Comparison of ENCODE assay signal across 21 cellular contexts in genomic region chr6:32613475-32613874, GRCh38. TPM values are rescaled to one million over a fixed set of nuclear protein-coding genes. Genes with fewer than 3 reads are reported as not detected.
DNase-seq lines count a peak whose midpoint lies in the region; ATAC-seq and TF ChIP-seq lines count a peak whose summit lies in the region.
"Had no signal": no experiment of that assay in that cellular context is flagged by ENCODE, and none has a peak within 500 bp of the region (broad histone marks: within the 10 kb centered on the region; RNA-seq: fewer than 3 reads in every experiment).

No MANE protein-coding gene starts in this region.

- DNase-seq in heart right ventricle (peak in 1 of 2 donors; percentile 27), Right ventricle myocardium superior (no peak), AML-193 (lab: John Stamatoyannopoulos, UW) (no peak), DMS153 (lab: John Stamatoyannopoulos, UW) (no peak), NCI-H128 (lab: John Stamatoyannopoulos, UW; ENCODE audit: unreplicated experiment) (no peak)
- DNase-seq: 8988T; BE2C; C1 segment of cervical spinal cord; Caco-2; CD4-positive, alpha-beta T cell; DMS79 treated with DMSO at 0.1 percent for 48 hours; GF-D8; H9; KBM-7 had no signal

- no peak for TF ChIP-seq CTCF in heart right ventricle (IDR thresholded peaks at IDR 0.05)
- no peak for TF ChIP-seq CTCF in parathyroid adenoma (IDR thresholded peaks at IDR 0.05)

- 23 to 51% methylated on average over 6 of the region's 6 CpGs for WGBS in heart right ventricle, 2 donors

- no peaks in the 10 kb centered on the region for H3K27me3 Mint-ChIP-seq in dendritic cell treated with granulocyte-macrophage colony-stimulating factor and Interleukin-4, amounts not matched to agents 40 ng/mL and 50 ng/mL, for 4 days
- H3K27me3 Mint-ChIP-seq: CD4-positive, alpha-beta T cell; IgD-negative memory B cell had no signal

- ATAC-seq in heart right ventricle, result peak in 4 of 8 donors; percentile 35 to 57 (median 43)
- ATAC-seq in Right ventricle myocardium superior (ENCODE audit: poor library complexity), result no peak
- ATAC-seq: HepG2 had no signal

- H3K4me3 Mint-ChIP-seq in dendritic cell treated with granulocyte-macrophage colony-stimulating factor and Interleukin-4, amounts not matched to agents 40 ng/mL and 50 ng/mL, for 4 days, result no peak overlapping the region
- H3K4me3 Mint-ChIP-seq: CD4-positive, alpha-beta T cell; H9; IgD-negative memory B cell had no signal

- peaks cover 8% of the 10 kb centered on the region for H3K9me3 Mint-ChIP-seq in dendritic cell treated with granulocyte-macrophage colony-stimulating factor and Interleukin-4, amounts not matched to agents 40 ng/mL and 50 ng/mL, for 4 days
- H3K9me3 Mint-ChIP-seq: CD4-positive, alpha-beta T cell; H9 had no signal

- peak overlapping the region; percentile 25 for H3K27ac Mint-ChIP-seq in dendritic cell treated with granulocyte-macrophage colony-stimulating factor and Interleukin-4, amounts not matched to agents 40 ng/mL and 50 ng/mL, for 4 days
- H3K27ac Mint-ChIP-seq: CD4-positive, alpha-beta T cell; H9 had no signal

- H3K36me3 ChIP-seq in heart right ventricle (no peaks in the 10 kb centered on the region), parathyroid adenoma (ENCODE audit: control insufficient read depth, insufficient read depth, low read length) (no peaks in the 10 kb centered on the region)
- H3K36me3 ChIP-seq: BE2C had no signal

- H3K4me3 ChIP-seq in heart right ventricle (no peak overlapping the region), parathyroid adenoma (ENCODE audit: low read depth, low read length) (no peak overlapping the region)

- peaks cover 27% of the 10 kb centered on the region for H3K4me1 Mint-ChIP-seq in dendritic cell treated with granulocyte-macrophage colony-stimulating factor and Interleukin-4, amounts not matched to agents 40 ng/mL and 50 ng/mL, for 4 days (ENCODE audit: low read depth)

- no peak overlapping the region for H3K9ac ChIP-seq in parathyroid adenoma

- no peak overlapping the region for H3K4me2 ChIP-seq in parathyroid adenoma (ENCODE audit: low read length)

- no peak overlapping the region for H2AFZ ChIP-seq in parathyroid adenoma

- intact Hi-C loops in heart right ventricle (cut with DNase I), result loop anchor here in 1 of 10 donors (10.0 kb wide), 1 partner anchor 179 kb away; the partner anchor contains the start of gene HLA-DRA
- intact Hi-C loops in Right ventricle myocardium superior (cut with DNase I), result no loop called here
- intact Hi-C loops in dendritic cell treated with granulocyte-macrophage colony-stimulating factor and Interleukin-4, amounts not matched to agents 40 ng/mL and 50 ng/mL, for 4 days (cut with micrococcal nuclease), result no loop called here

- peaks cover 0 to 13% (median 0%) of the 10 kb centered on the region in 9 donors for H3K4me1 ChIP-seq in heart right ventricle
- H3K4me1 ChIP-seq in parathyroid adenoma, result no peaks in the 10 kb centered on the region
- H3K4me1 ChIP-seq: BE2C, Caco-2 had no signal

- H3K9me3 ChIP-seq in heart right ventricle (peaks cover 0 to 18% (median 5%) of the 10 kb centered on the region in 11 donors), parathyroid adenoma (ENCODE audit: control insufficient read depth, low read length) (no peaks in the 10 kb centered on the region)
- H3K9me3 ChIP-seq: BE2C, Caco-2 had no signal

- no peaks in the 10 kb centered on the region for H3K36me3 Mint-ChIP-seq in dendritic cell treated with granulocyte-macrophage colony-stimulating factor and Interleukin-4, amounts not matched to agents 40 ng/mL and 50 ng/mL, for 4 days (ENCODE audit: low read depth)

- H3K79me2 ChIP-seq in parathyroid adenoma, result no peaks in the 10 kb centered on the region

- peak overlapping the region in 7 of 10 donors; percentile 10 to 43 (median 26) for H3K27ac ChIP-seq in heart right ventricle
- H3K27ac ChIP-seq in parathyroid adenoma, result peak overlapping the region; percentile 32

- no peaks in the 10 kb centered on the region for H3K27me3 ChIP-seq in heart right ventricle
- H3K27me3 ChIP-seq in parathyroid adenoma (ENCODE audit: control insufficient read depth, insufficient read depth, low read length), result no peaks in the 10 kb centered on the region
- H3K27me3 ChIP-seq: BE2C had no signal

RNA-seq across cellular contexts. Expression of gene HLA-DQA1, which starts 23.7 kb away (rescaled TPM):
- total RNA-seq in heart right ventricle (100 to 1,000 TPM in 1 of 10 donors, 10 to 100 TPM in 7, 1 to 10 TPM in 2; 1.3 to 136 (median 16.2) TPM), Right ventricle myocardium superior (5.5 TPM)
- 1 to 10 TPM; 5.9 to 9.6 TPM for polyA plus RNA-seq in heart right ventricle
- total RNA-seq: A673, Caco-2, H1, HepG2 had no signal
- polyA plus RNA-seq: AG04450, HepG2 had no signal

RNA-seq across cellular contexts. Expression of gene HLA-DRB1, which starts 23.8 kb away (rescaled TPM):
- total RNA-seq in heart right ventricle (100 to 1,000 TPM in 3 of 10 donors, 10 to 100 TPM in 7; 29.2 to 313 (median 76.4) TPM), Right ventricle myocardium superior (27.5 TPM)
- polyA plus RNA-seq in heart right ventricle, result 10 to 100 TPM; 28.8 to 83.7 TPM
- total RNA-seq: A673, Caco-2 had no signal
- polyA plus RNA-seq: AG04450, HepG2 had no signal

RNA-seq across cellular contexts. Expression of gene HLA-DQB1, which starts 53.0 kb away (rescaled TPM):
- total RNA-seq in heart right ventricle (10 to 100 TPM in 6 of 10 donors, 1 to 10 TPM in 4; 6.2 to 73.7 (median 14.4) TPM), Right ventricle myocardium superior (2.9 TPM)
- polyA plus RNA-seq in heart right ventricle, result 10 to 100 TPM; 18.8 to 81.2 TPM
- total RNA-seq: A673, Caco-2, HepG2 had no signal
- polyA plus RNA-seq: AG04450, HepG2 had no signal
